Comparison of ENCODE assay signal across 10 cellular contexts in genomic region chr5:25006734-25007133, GRCh38.
DNase-seq lines count a peak whose midpoint lies in the region; FAIRE-seq and TF ChIP-seq lines count a peak whose summit lies in the region.
"Had no signal": no experiment of that assay in that cellular context is flagged by ENCODE, and none has a peak within 500 bp of the region (broad histone marks: within the 10 kb centered on the region; RNA-seq: fewer than 3 reads in every experiment).

No MANE protein-coding gene starts in this region.

- no peaks in the 10 kb centered on the region for H3K9me3 ChIP-seq in thyroid gland
- H3K9me3 ChIP-seq in ovary: no peaks in the 10 kb centered on the region

- intact Hi-C loops in thyroid gland (cut with DNase I) (no loop called here), ovary (cut with DNase I) (no loop called here)

- H3K36me3 ChIP-seq in thyroid gland (no peaks in the 10 kb centered on the region), ovary (no peaks in the 10 kb centered on the region)
- H3K36me3 ChIP-seq: left lung had no signal

- H3K4me1 ChIP-seq in thyroid gland (no peaks in the 10 kb centered on the region), ovary (ENCODE audit: insufficient read depth) (no peaks in the 10 kb centered on the region)
- H3K4me1 ChIP-seq: left lung had no signal

- 24 to 27% methylated on average over 2 of the region's 2 CpGs for WGBS in thyroid gland, 2 donors
- WGBS in ovary, 3 donors: 25 to 29% (median 28%) methylated on average over 2 of the region's 2 CpGs

- peak; percentile 38 for DNase-seq in GM04504 (ENCODE audit: low read depth)
- peak; percentile 6 for DNase-seq in NCI-H1694 (lab: John Stamatoyannopoulos, UW)
- peak; percentile 58 for DNase-seq in left kidney (ENCODE audit: low read depth, low spot score)
- DNase-seq in cortex of kidney (lab: John Stamatoyannopoulos, UW): no peak
- DNase-seq in thyroid gland: no peak
- no peak for DNase-seq in stimulated activated CD4-positive, alpha-beta T cell treated with anti-CD3 and anti-CD28 coated beads, Interleukin-1b, Interleukin-23, amount 100 ng/mL, for 48 hours
- no peak for DNase-seq in ovary
- DNase-seq: left lung had no signal

- H3K27ac ChIP-seq in thyroid gland (no peak overlapping the region), ovary (no peak overlapping the region)
- H3K27ac ChIP-seq: left lung had no signal

- H3K4me3 ChIP-seq in thyroid gland (replicated peaks in 1 of 3) (no peak overlapping the region), ovary (no peak overlapping the region)
- H3K4me3 ChIP-seq: left lung had no signal

- no peak for TF ChIP-seq CTCF in thyroid gland (IDR thresholded peaks at IDR 0.05)
- TF ChIP-seq CTCF in ovary (IDR thresholded peaks at IDR 0.05): no peak

- no peaks in the 10 kb centered on the region for H3K27me3 ChIP-seq in thyroid gland
- no peaks in the 10 kb centered on the region for H3K27me3 ChIP-seq in ovary
- H3K27me3 ChIP-seq: left lung had no signal

- no peak for TF ChIP-seq POLR2A in thyroid gland (IDR thresholded peaks at IDR 0.05)
- TF ChIP-seq POLR2A in ovary (IDR thresholded peaks at IDR 0.05): no peak

- no peak for TF ChIP-seq EP300 in ovary (IDR thresholded peaks at IDR 0.05)

- peak; percentile 51 for FAIRE-seq in TTC549 (lab: Jason Lieb, UNC)
- FAIRE-seq: GM12892 had no signal

Comparison
In these comparisons a context has a peak if more than half of its experiments do, and no peak if none do; other contexts are left out.
1. DNase-seq: peak in GM04504 (single experiment), NCI-H1694 (single experiment) and left kidney (single experiment); none in cortex of kidney (single experiment), thyroid gland (0 of 2), stimulated activated CD4-positive, alpha-beta T cell treated with anti-CD3 and anti-CD28 coated beads, Interleukin-1b, Interleukin-23, amount 100 ng/mL, for 48 hours (single experiment) and ovary (0 of 5).